ENCODE assay signal across 7 cellular contexts in genomic region chr6:119832411-119832810, GRCh38.
"Had no signal": no experiment of that assay in that cellular context is flagged by ENCODE, and none has a peak within 500 bp of the region (broad histone marks: within the 10 kb centered on the region; RNA-seq: fewer than 3 reads in every experiment).

No MANE protein-coding gene starts in this region.

- H3K27ac Mint-ChIP-seq: GM23338, H9 had no signal

- ATAC-seq: GM23338 had no signal

- DNase-seq: H9, HCEC 1CT, IMR-90 had no signal

- H3K9me3 Mint-ChIP-seq: GM23338, H9 had no signal

- H3K4me3 Mint-ChIP-seq: GM23338, H9 had no signal

- FAIRE-seq: H1, H54, HTR-8/SVneo had no signal

- H3K4me3 ChIP-seq: GM23338 had no signal
